22 cellular contexts compared by ENCODE assay signal in the genomic region with DNA sequence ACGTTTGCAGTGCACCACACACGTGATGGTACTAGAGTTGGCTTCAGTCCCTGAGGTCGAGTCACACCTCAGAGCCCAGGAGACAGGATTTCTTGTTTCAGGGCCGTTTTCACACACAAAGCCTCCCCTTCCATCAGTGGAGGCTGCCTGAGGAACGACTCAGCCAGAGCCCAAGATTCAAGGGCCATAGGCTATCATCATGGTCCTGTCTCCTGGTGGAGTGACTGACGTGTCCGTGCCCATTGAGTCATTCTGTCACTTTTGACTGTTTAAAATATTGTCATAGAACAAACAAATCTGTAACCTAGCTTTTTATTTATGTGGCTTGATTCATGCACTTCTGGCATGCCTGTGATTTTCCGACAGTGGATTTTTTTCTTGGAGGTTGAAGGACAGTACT. TPM values are rescaled to one million over a fixed set of nuclear protein-coding genes. Genes with fewer than 3 reads are reported as not detected.
A peak's percentile ranks its signal among the peaks of the same experiment; 100 is the strongest.
DNase-seq lines count a peak whose midpoint lies in the region; ATAC-seq, FAIRE-seq and TF ChIP-seq lines count a peak whose summit lies in the region.
"Had no signal": no experiment of that assay in that cellular context is flagged by ENCODE, and none has a peak within 500 bp of the region (broad histone marks: within the 10 kb centered on the region; RNA-seq: fewer than 3 reads in every experiment).

No MANE protein-coding gene starts in this region.

- H3K9me3 Mint-ChIP-seq in HFFc6, result no peaks in the 10 kb centered on the region
- H3K9me3 Mint-ChIP-seq in stimulated activated naive B cell treated with anti-CD40 and anti-IgM and Interleukin-4, amounts not matched to agents 10 μg/mL and 1 μg/mL and 100 μg/mL, for 72 hours, result no peaks in the 10 kb centered on the region
- H3K9me3 Mint-ChIP-seq: GM23338 had no signal

- no peak for TF ChIP-seq CTCF in HFFc6 (IDR thresholded peaks at IDR 0.05)

- no peaks in the 10 kb centered on the region for H3K36me3 Mint-ChIP-seq in HFFc6 (ENCODE audit: low read depth)
- H3K36me3 Mint-ChIP-seq in stimulated activated naive B cell treated with anti-CD40 and anti-IgM and Interleukin-4, amounts not matched to agents 10 μg/mL and 1 μg/mL and 100 μg/mL, for 72 hours, result no peaks in the 10 kb centered on the region
- H3K36me3 Mint-ChIP-seq: CD4-positive, CD25-positive, alpha-beta regulatory T cell had no signal

- H3K4me3 Mint-ChIP-seq in HFFc6, result no peak overlapping the region
- no peak overlapping the region for H3K4me3 Mint-ChIP-seq in stimulated activated naive B cell treated with anti-CD40 and anti-IgM and Interleukin-4, amounts not matched to agents 10 μg/mL and 1 μg/mL and 100 μg/mL, for 72 hours
- H3K4me3 Mint-ChIP-seq: CD4-positive, CD25-positive, alpha-beta regulatory T cell; GM23338 had no signal

- TF ChIP-seq POLR2A in GM12891 (IDR thresholded peaks at IDR 0.05; ENCODE audit: low read depth, low read length), result no peak

- no peak for FAIRE-seq in GM12891 (lab: Jason Lieb, UNC)
- FAIRE-seq: G401.6 had no signal

- H3K4me1 Mint-ChIP-seq in HFFc6 (ENCODE audit: low read depth), result peaks cover 61% of the 10 kb centered on the region
- no peaks in the 10 kb centered on the region for H3K4me1 Mint-ChIP-seq in stimulated activated naive B cell treated with anti-CD40 and anti-IgM and Interleukin-4, amounts not matched to agents 10 μg/mL and 1 μg/mL and 100 μg/mL, for 72 hours
- H3K4me1 Mint-ChIP-seq: CD4-positive, CD25-positive, alpha-beta regulatory T cell had no signal

- DNase-seq in AG08396 (ENCODE audit: low spot score) (peak; percentile 46), HFFc6 (no peak), SW480 (ENCODE audit: low spot score) (peak; percentile 20), islet precursor cell (peak; percentile 73), GM12891 (ENCODE audit: insufficient read length, low spot score) (no peak), posterior vena cava (ENCODE audit: low spot score) (no peak)
- no peak for DNase-seq in stimulated activated naive B cell treated with anti-CD40 and anti-IgM and Interleukin-4, amounts not matched to agents 10 μg/mL and 1 μg/mL and 100 μg/mL, for 72 hours
- DNase-seq in stimulated activated CD4-positive, alpha-beta T cell treated with anti-CD3 and anti-CD28 coated beads, Interleukin-4, amount 100 ng/mL, for 24 hours, result no peak
- DNase-seq: activated CD4-positive, alpha-beta T cell treated with anti-CD3 and anti-CD28 coated beads for 48 hours; activated naive CD4-positive, alpha-beta T cell treated with Interleukin-2 at 50 U/mL for 16 hours; activated T-cell treated with anti-CD3 and anti-CD28 coated beads, Interleukin-2, amount 50 U/mL, for 48 hours; CD4-positive, CD25-positive, alpha-beta regulatory T cell; cortex of kidney; NCI-H1092; NCI-H1930; NCI-H69; psoas muscle; stimulated activated CD4-positive, alpha-beta T cell treated with anti-CD3 and anti-CD28 coated beads, Interleukin-1b, Interleukin-23, amount 100 ng/mL, for 48 hours had no signal

- no peak for ATAC-seq in stimulated activated naive B cell treated with anti-CD40 and anti-IgM and Interleukin-4, amounts not matched to agents 10 μg/mL and 1 μg/mL and 100 μg/mL, for 72 hours (replicated peaks)
- ATAC-seq: GM23338, psoas muscle had no signal

- H3K27me3 Mint-ChIP-seq in HFFc6 (ENCODE audit: insufficient read depth), result no peaks in the 10 kb centered on the region; the same call in none of the 2 replicates
- H3K27me3 Mint-ChIP-seq in stimulated activated naive B cell treated with anti-CD40 and anti-IgM and Interleukin-4, amounts not matched to agents 10 μg/mL and 1 μg/mL and 100 μg/mL, for 72 hours, result no peaks in the 10 kb centered on the region

- intact Hi-C loops in posterior vena cava (cut with DNase I), result loop anchor here in 1 of 2 donors (10.0 kb wide), 1 partner anchor 174 kb away; no protein-coding TSS in a partner anchor

- peak overlapping the region; percentile 15; the same call in 1 of the 2 replicates for H3K27ac Mint-ChIP-seq in HFFc6
- H3K27ac Mint-ChIP-seq in stimulated activated naive B cell treated with anti-CD40 and anti-IgM and Interleukin-4, amounts not matched to agents 10 μg/mL and 1 μg/mL and 100 μg/mL, for 72 hours, result no peak overlapping the region
- H3K27ac Mint-ChIP-seq: CD4-positive, CD25-positive, alpha-beta regulatory T cell; GM23338 had no signal

TF ChIP-seq in GM12891, 5 proteins besides CTCF, POLR2A, EP300 and RAD21:
- TF ChIP-seq PAX5 (IDR thresholded peaks at IDR 0.05; ENCODE audit: insufficient read depth, low read length, severe bottlenecking) (no peak), POLR2AphosphoS5 (IDR thresholded peaks at IDR 0.05; ENCODE audit: low read depth, low read length) (no peak), TAF1 (IDR thresholded peaks at IDR 0.05; ENCODE audit: low read depth, low read length) (no peak)
TF ChIP-seq in GM12891: peak in this region for 0.

RNA-seq across cellular contexts. Expression of a gene that starts 28.3 kb away (rescaled TPM):
- total RNA-seq in HFFc6 (2021; fragmentation: NEBNext Ultra II Directional; extraction: Animal tissue kit (Norgen Biotek cat#: 25700)), result under 1 TPM; 0.09 to 0.64 (median 0.18) TPM
- 0.06 TPM for polyA plus RNA-seq in GM12891 (2012; ENCODE audit: low read depth, missing spikeins)
- total RNA-seq in posterior vena cava, result under 1 TPM; 0.23 to 0.29 TPM
- total RNA-seq: CD4-positive, CD25-positive, alpha-beta regulatory T cell; glomerular endothelial cell; GM23338; T-helper 2 cell treated with Interferon-gamma antibody and Interleukin-4, amounts not matched to agents 100 ng/mL and 5 ng/mL, for 36 hours had no signal
- polyA plus RNA-seq: CD4-positive, CD25-positive, alpha-beta regulatory T cell had no signal

RNA-seq across cellular contexts. Expression of a gene that starts 41.5 kb away (rescaled TPM):
- 1 to 10 TPM; 4.6 to 6.7 (median 4.9) TPM for total RNA-seq in HFFc6 (2021; fragmentation: NEBNext Ultra II Directional; extraction: Animal tissue kit (Norgen Biotek cat#: 25700))
- not detected for polyA plus RNA-seq in GM12891 (2012; ENCODE audit: low read depth, missing spikeins)
- total RNA-seq in posterior vena cava, result 1 to 10 TPM; 1.3 to 1.9 TPM
- total RNA-seq: CD4-positive, CD25-positive, alpha-beta regulatory T cell; T-helper 2 cell treated with Interferon-gamma antibody and Interleukin-4, amounts not matched to agents 100 ng/mL and 5 ng/mL, for 36 hours had no signal
- polyA plus RNA-seq: CD4-positive, CD25-positive, alpha-beta regulatory T cell; psoas muscle had no signal

Comparison
In these comparisons a context has a peak if more than half of its experiments do, and no peak if none do; other contexts are left out.
1. DNase-seq: peak in AG08396 (single experiment), SW480 (single experiment) and islet precursor cell (single experiment); none in HFFc6 (single experiment), stimulated activated naive B cell treated with anti-CD40 and anti-IgM and Interleukin-4, amounts not matched to agents 10 μg/mL and 1 μg/mL and 100 μg/mL, for 72 hours (single experiment), stimulated activated CD4-positive, alpha-beta T cell treated with anti-CD3 and anti-CD28 coated beads, Interleukin-4, amount 100 ng/mL, for 24 hours (single experiment), GM12891 (single experiment) and posterior vena cava (single experiment).